28 cellular contexts compared by ENCODE assay signal in genomic region chr2:238797537-238797936, GRCh38.
"Had no signal": no experiment of that assay in that cellular context is flagged by ENCODE, and none has a peak within 500 bp of the region (broad histone marks: within the 10 kb centered on the region; RNA-seq: fewer than 3 reads in every experiment).

No MANE protein-coding gene starts in this region.

- H3K9me3 ChIP-seq: stomach, suprapubic skin, testis, thoracic aorta, thyroid gland, tibial artery, tibial nerve, transverse colon, upper lobe of left lung, upper lobe of right lung, uterus, vagina had no signal

- H3K4me3 ChIP-seq: stomach, suprapubic skin, testis, thoracic aorta, thyroid gland, tibial artery, tibial nerve, transverse colon, upper lobe of left lung, upper lobe of right lung, uterus, vagina had no signal

- H3K4me3 Mint-ChIP-seq: stimulated activated effector memory CD8-positive, alpha-beta T cell treated with anti-CD3 and anti-CD28 coated beads, Interleukin-12 subunit alpha, Interleukin-12 subunit beta, amount 100 ng/mL, for 72 hours; stimulated activated memory B cell treated with anti-CD40 and anti-IgM and Interleukin-4, amounts not matched to agents 10 μg/mL and 1 μg/mL and 100 μg/mL, for 72 hours; stimulated activated naive B cell treated with anti-CD40 and anti-IgM and Interleukin-4, amounts not matched to agents 10 μg/mL and 1 μg/mL and 100 μg/mL, for 72 hours; stimulated activated naive CD8-positive, alpha-beta T cell treated with anti-CD3 and anti-CD28 coated beads, Interleukin-15, amount 100 ng/mL, for 72 hours; stimulated activated naive CD8-positive, alpha-beta T cell treated with anti-CD3 and anti-CD28 coated beads, Interleukin-15, Interleukin-2, amounts not matched to agents 100 ng/mL and 50 ng/mL, for 24 hours; type B pancreatic cell had no signal

- DNase-seq: stimulated activated CD4-positive, alpha-beta T cell treated with anti-CD3 and anti-CD28 coated beads, Interleukin-2, amount 100 ng/mL, for 48 hours; stimulated activated CD4-positive, alpha-beta T cell treated with anti-CD3 and anti-CD28 coated beads, Interleukin-4, amount 100 ng/mL, for 1 hour; stimulated activated CD4-positive, alpha-beta T cell treated with anti-CD3 and anti-CD28 coated beads, Interleukin-4, amount 100 ng/mL, for 24 hours; stimulated activated CD4-positive, alpha-beta T cell treated with anti-CD3 and anti-CD28 coated beads, Interleukin-4, amount 100 ng/mL, for 4 hours; stimulated activated CD8-positive, alpha-beta memory T cell treated with anti-CD3 and anti-CD28 coated beads, Interleukin-4, amount 100 ng/mL, for 48 hours; stimulated activated naive B cell treated with anti-CD40 and anti-IgM and Interleukin-4, amounts not matched to agents 10 μg/mL and 1 μg/mL and 100 μg/mL, for 72 hours; stimulated activated naive CD4-positive, alpha-beta T cell; stimulated activated naive CD4-positive, alpha-beta T cell treated with Interleukin-2 at 50 U/mL for 16 hours; stimulated activated naive CD8-positive, alpha-beta T cell treated with anti-CD3 and anti-CD28 coated beads, Interleukin-15, amount 100 ng/mL, for 72 hours; stimulated activated naive CD8-positive, alpha-beta T cell treated with anti-CD3 and anti-CD28 coated beads, Interleukin-15, Interleukin-2, amounts not matched to agents 100 U/mL and 50 U/mL, for 24 hours; stomach; substantia nigra; testis; thyroid gland; tibial artery; transverse colon; trophoblast cell; upper lobe of left lung; upper lobe of right lung; uterus had no signal

- H3K9me3 Mint-ChIP-seq: stimulated activated effector memory CD8-positive, alpha-beta T cell treated with anti-CD3 and anti-CD28 coated beads, Interleukin-12 subunit alpha, Interleukin-12 subunit beta, amount 100 ng/mL, for 72 hours; stimulated activated memory B cell treated with anti-CD40 and anti-IgM and Interleukin-4, amounts not matched to agents 10 μg/mL and 1 μg/mL and 100 μg/mL, for 72 hours; stimulated activated naive B cell treated with anti-CD40 and anti-IgM and Interleukin-4, amounts not matched to agents 10 μg/mL and 1 μg/mL and 100 μg/mL, for 72 hours; stimulated activated naive CD8-positive, alpha-beta T cell treated with anti-CD3 and anti-CD28 coated beads, Interleukin-15, amount 100 ng/mL, for 72 hours; stimulated activated naive CD8-positive, alpha-beta T cell treated with anti-CD3 and anti-CD28 coated beads, Interleukin-15, Interleukin-2, amounts not matched to agents 100 ng/mL and 50 ng/mL, for 24 hours had no signal

- H3K27me3 ChIP-seq: testis, thyroid gland, transverse colon, upper lobe of left lung, uterus, vagina had no signal

- H3K36me3 ChIP-seq: stomach, suprapubic skin, thoracic aorta, thyroid gland, tibial artery, tibial nerve, transverse colon, upper lobe of left lung, upper lobe of right lung, uterus, vagina had no signal

- H3K27ac Mint-ChIP-seq: stimulated activated effector memory CD8-positive, alpha-beta T cell treated with anti-CD3 and anti-CD28 coated beads, Interleukin-12 subunit alpha, Interleukin-12 subunit beta, amount 100 ng/mL, for 72 hours; stimulated activated memory B cell treated with anti-CD40 and anti-IgM and Interleukin-4, amounts not matched to agents 10 μg/mL and 1 μg/mL and 100 μg/mL, for 72 hours; stimulated activated naive B cell treated with anti-CD40 and anti-IgM and Interleukin-4, amounts not matched to agents 10 μg/mL and 1 μg/mL and 100 μg/mL, for 72 hours; stimulated activated naive CD8-positive, alpha-beta T cell treated with anti-CD3 and anti-CD28 coated beads, Interleukin-15, Interleukin-2, amounts not matched to agents 100 ng/mL and 50 ng/mL, for 24 hours; type B pancreatic cell had no signal

- H3K36me3 Mint-ChIP-seq: stimulated activated effector memory CD8-positive, alpha-beta T cell treated with anti-CD3 and anti-CD28 coated beads, Interleukin-12 subunit alpha, Interleukin-12 subunit beta, amount 100 ng/mL, for 72 hours; stimulated activated memory B cell treated with anti-CD40 and anti-IgM and Interleukin-4, amounts not matched to agents 10 μg/mL and 1 μg/mL and 100 μg/mL, for 72 hours; stimulated activated naive B cell treated with anti-CD40 and anti-IgM and Interleukin-4, amounts not matched to agents 10 μg/mL and 1 μg/mL and 100 μg/mL, for 72 hours; type B pancreatic cell had no signal

- H3K4me1 ChIP-seq: stomach, suprapubic skin, testis, thyroid gland, tibial artery, tibial nerve, transverse colon, upper lobe of left lung, upper lobe of right lung, uterus, vagina had no signal

- H3K27ac ChIP-seq: stomach, suprapubic skin, testis, thoracic aorta, thyroid gland, tibial artery, tibial nerve, transverse colon, upper lobe of left lung, upper lobe of right lung, uterus, vagina had no signal

- H3K4me1 Mint-ChIP-seq: stimulated activated effector memory CD8-positive, alpha-beta T cell treated with anti-CD3 and anti-CD28 coated beads, Interleukin-12 subunit alpha, Interleukin-12 subunit beta, amount 100 ng/mL, for 72 hours; stimulated activated memory B cell treated with anti-CD40 and anti-IgM and Interleukin-4, amounts not matched to agents 10 μg/mL and 1 μg/mL and 100 μg/mL, for 72 hours; stimulated activated naive B cell treated with anti-CD40 and anti-IgM and Interleukin-4, amounts not matched to agents 10 μg/mL and 1 μg/mL and 100 μg/mL, for 72 hours; stimulated activated naive CD8-positive, alpha-beta T cell treated with anti-CD3 and anti-CD28 coated beads, Interleukin-15, amount 100 ng/mL, for 72 hours had no signal

- ATAC-seq: stimulated activated effector memory CD8-positive, alpha-beta T cell treated with anti-CD3 and anti-CD28 coated beads, Interleukin-12 subunit alpha, Interleukin-12 subunit beta, amount 100 ng/mL, for 72 hours; stimulated activated memory B cell treated with anti-CD40 and anti-IgM and Interleukin-4, amounts not matched to agents 10 μg/mL and 1 μg/mL and 100 μg/mL, for 72 hours; stimulated activated naive B cell treated with anti-CD40 and anti-IgM and Interleukin-4, amounts not matched to agents 10 μg/mL and 1 μg/mL and 100 μg/mL, for 72 hours; stimulated activated naive CD8-positive, alpha-beta T cell treated with anti-CD3 and anti-CD28 coated beads, Interleukin-15, amount 100 ng/mL, for 72 hours; stimulated activated naive CD8-positive, alpha-beta T cell treated with anti-CD3 and anti-CD28 coated beads, Interleukin-15, Interleukin-2, amounts not matched to agents 100 U/mL and 50 U/mL, for 24 hours; upper lobe of right lung had no signal
